Comparison of ENCODE assay signal across 20 cellular contexts in the genomic region with DNA sequence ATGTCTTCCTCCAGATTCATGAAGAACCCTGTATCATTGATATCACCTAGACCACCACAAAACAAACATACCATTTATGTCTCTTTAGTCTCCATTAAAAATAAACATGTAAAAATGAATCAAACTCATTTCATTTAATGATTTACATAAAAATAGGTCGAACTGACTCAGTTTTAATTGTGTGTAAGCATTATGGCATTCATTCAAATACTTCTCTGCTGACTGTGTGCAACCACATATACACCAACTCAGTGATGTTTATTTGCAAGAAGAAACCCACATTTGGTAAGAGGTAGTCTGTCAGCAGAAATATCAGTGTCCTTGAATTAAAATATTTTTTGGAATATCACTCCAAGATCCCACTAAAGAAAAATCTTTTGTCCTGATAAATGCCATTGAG. TPM values are rescaled to one million over a fixed set of nuclear protein-coding genes. Genes with fewer than 3 reads are reported as not detected.
DNase-seq lines count a peak whose midpoint lies in the region; ATAC-seq and TF ChIP-seq lines count a peak whose summit lies in the region.
"Had no signal": no experiment of that assay in that cellular context is flagged by ENCODE, and none has a peak within 500 bp of the region (broad histone marks: within the 10 kb centered on the region; RNA-seq: fewer than 3 reads in every experiment).

No MANE protein-coding gene starts in this region.

- no peaks in the 10 kb centered on the region for H3K27me3 Mint-ChIP-seq in Caco-2 (ENCODE audit: insufficient read depth, unreplicated experiment)
- no peaks in the 10 kb centered on the region for H3K27me3 Mint-ChIP-seq in activated CD8-positive, alpha-beta T cell treated with anti-CD3 and anti-CD28 coated beads for 36 hours

- TF ChIP-seq CTCF in PC-3 (conservative IDR thresholded peaks at IDR 0.05; ENCODE audit: low read depth, low read length) (no peak), epithelial cell of esophagus (IDR thresholded peaks at IDR 0.05; ENCODE audit: insufficient read depth, low read depth, low read length, missing control alignments) (no peak), Caco-2 (IDR thresholded peaks at IDR 0.05; ENCODE audit: insufficient read depth in 1 of 2, low read depth in 1 of 2, low read length in 1 of 2, severe bottlenecking in 1 of 2, unreplicated experiment in 1 of 2) (no peak)
- TF ChIP-seq CTCF in activated CD8-positive, alpha-beta T cell treated with anti-CD3 and anti-CD28 coated beads for 36 hours (IDR thresholded peaks at IDR 0.05) = no peak

- CTCF ChIA-PET in PC-3 (lab: Charles Lee) = no interaction called here
- CTCF ChIA-PET in Caco-2 (lab: Charles Lee) = no interaction called here
- CTCF ChIA-PET in activated CD8-positive, alpha-beta T cell treated with anti-CD3 and anti-CD28 coated beads for 36 hours (lab: Charles Lee) = interaction anchor here (0.6 to 1.0 kb wide), 2 partner anchors 11 to 31 kb away, joined by 3 read pairs; partner anchors contain the start of gene ABCB1

- POLR2A ChIA-PET in PC-3 (lab: Charles Lee; ENCODE audit: unreplicated experiment) (no interaction called here), Caco-2 (lab: Charles Lee) (no interaction called here)
- POLR2A ChIA-PET in activated CD8-positive, alpha-beta T cell treated with anti-CD3 and anti-CD28 coated beads for 36 hours (lab: Charles Lee) = no interaction called here

- no peaks in the 10 kb centered on the region for H3K79me2 ChIP-seq in PC-3 (ENCODE audit: low read length)

- no peak overlapping the region for H3K27ac ChIP-seq in PC-3 (ENCODE audit: low read length)
- H3K27ac ChIP-seq: ascending aorta had no signal

- H3K9me2 ChIP-seq in PC-3 (replicated peaks; ENCODE audit: low read length) = no peaks in the 10 kb centered on the region

- no peak overlapping the region for H3K9ac ChIP-seq in PC-3 (ENCODE audit: low read length)

- peaks cover 8% of the 10 kb centered on the region; the same call in 1 of the 2 replicates for H3K4me1 ChIP-seq in PC-3 (ENCODE audit: insufficient read depth, low read length)
- peaks cover 19% of the 10 kb centered on the region for H3K4me1 ChIP-seq in Caco-2
- H3K4me1 ChIP-seq: ascending aorta had no signal

- no peak overlapping the region for H3K4me3 ChIP-seq in PC-3 (ENCODE audit: low read length)
- H3K4me3 ChIP-seq in epithelial cell of esophagus (ENCODE audit: low read length) = no peak overlapping the region
- H3K4me3 ChIP-seq in Caco-2 (ENCODE audit: low read depth, low read length) = no peak overlapping the region
- H3K4me3 ChIP-seq: ascending aorta, mucosa of descending colon had no signal

- in situ Hi-C loops in Caki2 (cut with HindIII; ENCODE audit: low pct_unique_long_range_greater_than_20kb, low sequenced_read_pairs) = no loop called here

- intact Hi-C loops in PC-3 (cut with micrococcal nuclease) = no loop called here
- intact Hi-C loops in Caco-2 (cut with micrococcal nuclease; ENCODE audit: unreplicated experiment) = no loop called here
- intact Hi-C loops in activated CD8-positive, alpha-beta T cell treated with anti-CD3 and anti-CD28 coated beads for 36 hours (cut with micrococcal nuclease) = no loop called here

- no peak overlapping the region for H3K27ac Mint-ChIP-seq in Caco-2 (ENCODE audit: unreplicated experiment)
- no peak overlapping the region for H3K27ac Mint-ChIP-seq in activated CD8-positive, alpha-beta T cell treated with anti-CD3 and anti-CD28 coated beads for 36 hours
- H3K27ac Mint-ChIP-seq: activated CD8-positive, alpha-beta T cell treated with anti-CD3 and anti-CD28 coated beads, Interleukin-2, amount 10 ng/mL, durations not matched to agents 7 days and 5 days; CD14-positive monocyte had no signal

- DNase-seq in Caki2 (ENCODE audit: low read depth) (peak; percentile 56), PC-3 (peak; percentile 62), epithelial cell of esophagus (ENCODE audit: low read depth) (peak; percentile 68), non-pigmented ciliary epithelial cell (ENCODE audit: low read depth) (peak; percentile 81), Caco-2 (no peak), NCI-H146 (lab: John Stamatoyannopoulos, UW) (no peak), T-helper 2 cell (no peak)
- no peak for DNase-seq in activated CD8-positive, alpha-beta T cell treated with anti-CD3 and anti-CD28 coated beads for 36 hours
- DNase-seq: activated CD8-positive, alpha-beta T cell treated with anti-CD3 and anti-CD28 coated beads, Interleukin-2, amount 10 ng/mL, durations not matched to agents 7 days and 5 days; activated effector memory CD4-positive, alpha-beta T cell treated with Interleukin-2 at 50 U/mL for 16 hours; effector CD4-positive, alpha-beta T cell; glutamatergic neuron; kidney; mucosa of descending colon; NCI-H774; SHP77 had no signal

- no peaks in the 10 kb centered on the region for H3K4me1 Mint-ChIP-seq in Caco-2 (ENCODE audit: low read depth, unreplicated experiment)
- peaks cover 24% of the 10 kb centered on the region for H3K4me1 Mint-ChIP-seq in activated CD8-positive, alpha-beta T cell treated with anti-CD3 and anti-CD28 coated beads for 36 hours (ENCODE audit: low read depth)
- H3K4me1 Mint-ChIP-seq: CD14-positive monocyte had no signal

- H3K4me2 ChIP-seq in PC-3 (ENCODE audit: low read length) = no peak overlapping the region

- H3F3A ChIP-seq in PC-3 (ENCODE audit: low read length, unreplicated experiment) = no peaks in the 10 kb centered on the region

- H2AFZ ChIP-seq in PC-3 (ENCODE audit: low read length) = no peak overlapping the region

- H3K9me3 ChIP-seq in PC-3 (ENCODE audit: low read length) = no peaks in the 10 kb centered on the region
- H3K9me3 ChIP-seq in Caco-2 = no peaks in the 10 kb centered on the region
- H3K9me3 ChIP-seq: ascending aorta, mucosa of descending colon had no signal

- H3K4me3 Mint-ChIP-seq in Caco-2 (ENCODE audit: unreplicated experiment) = no peak overlapping the region
- no peak overlapping the region for H3K4me3 Mint-ChIP-seq in activated CD8-positive, alpha-beta T cell treated with anti-CD3 and anti-CD28 coated beads for 36 hours
- H3K4me3 Mint-ChIP-seq: activated CD8-positive, alpha-beta T cell treated with anti-CD3 and anti-CD28 coated beads, Interleukin-2, amount 10 ng/mL, durations not matched to agents 7 days and 5 days; CD14-positive monocyte had no signal

- ATAC-seq in PC-3 = 0 out of 2 replicates have a peak, but pooled peaks have one; percentile 29
- ATAC-seq in activated CD8-positive, alpha-beta T cell treated with anti-CD3 and anti-CD28 coated beads for 36 hours = no peak
- ATAC-seq: activated CD8-positive, alpha-beta T cell treated with anti-CD3 and anti-CD28 coated beads, Interleukin-2, amount 10 ng/mL, durations not matched to agents 7 days and 5 days had no signal

- H3K36me3 Mint-ChIP-seq in Caco-2 (ENCODE audit: insufficient read depth, unreplicated experiment) = no peaks in the 10 kb centered on the region
- H3K36me3 Mint-ChIP-seq in activated CD8-positive, alpha-beta T cell treated with anti-CD3 and anti-CD28 coated beads for 36 hours (ENCODE audit: low read depth) = peaks cover 14% of the 10 kb centered on the region
- H3K36me3 Mint-ChIP-seq: CD14-positive monocyte had no signal

- no peaks in the 10 kb centered on the region for H3K27me3 ChIP-seq in PC-3 (ENCODE audit: low read length)
- no peaks in the 10 kb centered on the region for H3K27me3 ChIP-seq in Caco-2 (replicated peaks; ENCODE audit: control insufficient read depth, insufficient read depth, low read length)
- H3K27me3 ChIP-seq: ascending aorta had no signal

- BruUV-seq in PC-3 (replicated peaks; lab: Mats Ljungman, UMichigan) = no TSS peak
- BruUV-seq in Caco-2 (replicated peaks; lab: Mats Ljungman, UMichigan) = no TSS peak

- H3K36me3 ChIP-seq in PC-3 (ENCODE audit: low read depth, low read length) (no peaks in the 10 kb centered on the region), Caco-2 (ENCODE audit: control insufficient read depth, insufficient read depth, low read length) (no peaks in the 10 kb centered on the region)
- H3K36me3 ChIP-seq: ascending aorta had no signal

- no peaks in the 10 kb centered on the region for H4K20me1 ChIP-seq in PC-3 (ENCODE audit: low read length)

- no peaks in the 10 kb centered on the region for H3K9me3 Mint-ChIP-seq in Caco-2 (ENCODE audit: unreplicated experiment)
- peaks cover 2% of the 10 kb centered on the region for H3K9me3 Mint-ChIP-seq in activated CD8-positive, alpha-beta T cell treated with anti-CD3 and anti-CD28 coated beads for 36 hours
- H3K9me3 Mint-ChIP-seq: CD14-positive monocyte had no signal

RNA-seq across cellular contexts. Expression of gene ABCB1, which starts 30.5 kb away (rescaled TPM):
- total RNA-seq in Caki2 (2014; rRNA removed; shearing (Covaris generic); ENCODE audit: low replicate concordance) = 9.0 and 9.8 TPM in 2 replicates
- total RNA-seq in PC-3 (2014; rRNA removed) (not detected in 2 replicates), Caco-2 (2022) (34.6 and 37.3 TPM in 2 replicates)
- total RNA-seq in activated CD8-positive, alpha-beta T cell treated with anti-CD3 and anti-CD28 coated beads for 36 hours = 1 to 10 TPM; 8.8 to 8.9 TPM
- total RNA-seq: osteocyte had no signal

RNA-seq across cellular contexts. Expression of gene RUNDC3B, which starts 58.0 kb away (rescaled TPM):
- not detected in 2 replicates for total RNA-seq in Caki2 (2014; rRNA removed; shearing (Covaris generic); ENCODE audit: low replicate concordance)
- 0.12 and 1.1 TPM in 2 replicates for total RNA-seq in PC-3 (2014; rRNA removed)
- 0.19 and 0.32 TPM in 2 replicates for total RNA-seq in Caco-2 (2022)
- under 1 TPM; 0.70 to 0.94 TPM for total RNA-seq in activated CD8-positive, alpha-beta T cell treated with anti-CD3 and anti-CD28 coated beads for 36 hours
- total RNA-seq: HT-29, osteocyte had no signal

Comparison
In these comparisons a context has a peak if more than half of its experiments do, and no peak if none do; other contexts are left out.
1. DNase-seq: peak in Caki2 (single experiment), PC-3 (single experiment), epithelial cell of esophagus (single experiment) and non-pigmented ciliary epithelial cell (single experiment); none in Caco-2 (0 of 2), NCI-H146 (single experiment), activated CD8-positive, alpha-beta T cell treated with anti-CD3 and anti-CD28 coated beads for 36 hours (single experiment) and T-helper 2 cell (0 of 5).